Comparison of ENCODE assay signal across 33 cellular contexts in genomic region chr11:12293486-12293885, GRCh38.
"Had no signal": no experiment of that assay in that cellular context is flagged by ENCODE, and none has a peak within 500 bp of the region (broad histone marks: within the 10 kb centered on the region; RNA-seq: fewer than 3 reads in every experiment).

No MANE protein-coding gene starts in this region.

- FAIRE-seq: colon had no signal

- H3K36me3 Mint-ChIP-seq: activated naive CD4-positive, alpha-beta T cell treated with anti-CD3 and anti-CD28 coated beads, Interleukin-2, amount 10 ng/mL, durations not matched to agents 7 days and 5 days; activated naive CD8-positive, alpha-beta T cell treated with anti-CD3 and anti-CD28 coated beads, Interleukin-2, amount 10 ng/mL, durations not matched to agents 7 days and 5 days; brain had no signal

- H3K4me1 ChIP-seq: breast epithelium, gastrocnemius medialis had no signal

- H3K4me3 Mint-ChIP-seq: activated B cell treated with CpG ODN at 0.5 μM for 24 hours; activated CD8-positive, alpha-beta T cell treated with anti-CD3 and anti-CD28 coated beads for 36 hours; activated naive CD4-positive, alpha-beta T cell treated with anti-CD3 and anti-CD28 coated beads, Interleukin-2, amount 10 ng/mL, durations not matched to agents 7 days and 5 days; activated naive CD8-positive, alpha-beta T cell treated with anti-CD3 and anti-CD28 coated beads, Interleukin-2, amount 10 ng/mL, durations not matched to agents 7 days and 5 days; activated T-cell treated with anti-CD3 and anti-CD28 coated beads, Interleukin-2, amount 50 U/mL, for 4 hours; activated T-helper 17 cell treated with anti-CD3 and anti-CD28 coated beads, Interleukin-2, amount 50 U/mL, for 72 hours; brain; central memory CD8-positive, alpha-beta T cell; effector memory CD8-positive, alpha-beta T cell; T-helper 17 cell; T-helper 2 cell treated with Interferon-gamma antibody and Interleukin-4, amounts not matched to agents 5 μg/mL and 100 μg/mL, for 36 hours had no signal

- H3K9me3 ChIP-seq: gastrocnemius medialis had no signal

- H3K27ac Mint-ChIP-seq: activated B cell treated with CpG ODN at 0.5 μM for 24 hours; activated CD8-positive, alpha-beta T cell treated with anti-CD3 and anti-CD28 coated beads for 36 hours; activated naive CD4-positive, alpha-beta T cell treated with anti-CD3 and anti-CD28 coated beads, Interleukin-2, amount 10 ng/mL, durations not matched to agents 7 days and 5 days; activated naive CD4-positive, alpha-beta T cell treated with anti-CD3 and anti-CD28 coated beads, Interleukin-2, amount 50 U/mL, for 72 hours; activated naive CD8-positive, alpha-beta T cell treated with anti-CD3 and anti-CD28 coated beads, Interleukin-2, amount 10 ng/mL, durations not matched to agents 7 days and 5 days; activated T-helper 17 cell treated with anti-CD3 and anti-CD28 coated beads, Interleukin-2, amount 50 U/mL, for 72 hours; brain; effector memory CD8-positive, alpha-beta T cell; T-helper 2 cell treated with Interferon-gamma antibody and Interleukin-4, amounts not matched to agents 5 μg/mL and 100 μg/mL, for 36 hours had no signal

- H3K4me3 ChIP-seq: ascending aorta, breast epithelium, cardiac muscle cell, esophagus muscularis mucosa, gastrocnemius medialis had no signal

- H3K27me3 ChIP-seq: ascending aorta, breast epithelium, cardiac muscle cell, esophagus muscularis mucosa, foreskin keratinocyte, gastrocnemius medialis had no signal

- H3K27ac ChIP-seq: ascending aorta, breast epithelium, cardiac muscle cell, esophagus muscularis mucosa, foreskin keratinocyte, gastrocnemius medialis, WERI-Rb-1 had no signal

- DNase-seq: activated B cell treated with CpG ODN at 0.5 μM for 24 hours; activated CD4-positive, alpha-beta T cell treated with anti-CD3 and anti-CD28 coated beads for 48 hours; activated CD4-positive, alpha-beta T cell treated with anti-CD3 and anti-CD28 coated beads, Interleukin-2, amount 50 U/mL, for 1 hour; activated CD4-positive, alpha-beta T cell treated with anti-CD3 and anti-CD28 coated beads, Interleukin-2, amount 50 U/mL, for 48 hours; activated CD8-positive, alpha-beta memory T cell treated with anti-CD3 and anti-CD28 coated beads for 24 hours; activated CD8-positive, alpha-beta T cell treated with anti-CD3 and anti-CD28 coated beads for 36 hours; activated gamma-delta T cell; activated naive CD4-positive, alpha-beta T cell; activated naive CD4-positive, alpha-beta T cell treated with anti-CD3 and anti-CD28 coated beads, Interleukin-2, amount 10 ng/mL, durations not matched to agents 7 days and 5 days; activated naive CD8-positive, alpha-beta T cell treated with anti-CD3 and anti-CD28 coated beads, Interleukin-2, amount 10 ng/mL, durations not matched to agents 7 days and 5 days; activated T-cell treated with anti-CD3 and anti-CD28 coated beads, Interleukin-2, amount 50 U/mL, for 4 hours; cortex of kidney; dermis blood vessel endothelial cell; effector CD4-positive, alpha-beta T cell; effector memory CD8-positive, alpha-beta T cell; erythroblast; foreskin keratinocyte; gastrocnemius medialis; T-helper 1 cell; T-helper 17 cell; T1000; WERI-Rb-1 had no signal

- ATAC-seq: activated CD4-positive, CD25-positive, alpha-beta regulatory T cell treated with anti-CD3 and anti-CD28 coated beads, Interleukin-2, amount 50 U/mL, for 24 hours; activated CD8-positive, alpha-beta T cell treated with anti-CD3 and anti-CD28 coated beads for 36 hours; activated naive CD4-positive, alpha-beta T cell treated with anti-CD3 and anti-CD28 coated beads, Interleukin-2, amount 50 U/mL, for 72 hours; activated T-cell treated with anti-CD3 and anti-CD28 coated beads, Interleukin-2, amount 50 U/mL, for 4 hours; activated T-helper 17 cell treated with anti-CD3 and anti-CD28 coated beads, Interleukin-2, amount 50 U/mL, for 72 hours; effector memory CD8-positive, alpha-beta T cell; foreskin keratinocyte; gastrocnemius medialis; T-helper 17 cell had no signal

- H3K36me3 ChIP-seq: breast epithelium, cardiac muscle cell, esophagus muscularis mucosa, gastrocnemius medialis, WERI-Rb-1 had no signal

- H3K27me3 Mint-ChIP-seq: activated CD8-positive, alpha-beta T cell treated with anti-CD3 and anti-CD28 coated beads for 36 hours; activated T-helper 17 cell treated with anti-CD3 and anti-CD28 coated beads, Interleukin-2, amount 50 U/mL, for 72 hours; central memory CD8-positive, alpha-beta T cell; effector memory CD8-positive, alpha-beta T cell; T-helper 17 cell had no signal

- H3K9me3 Mint-ChIP-seq: activated naive CD4-positive, alpha-beta T cell treated with anti-CD3 and anti-CD28 coated beads, Interleukin-2, amount 10 ng/mL, durations not matched to agents 7 days and 5 days; activated T-helper 17 cell treated with anti-CD3 and anti-CD28 coated beads, Interleukin-2, amount 50 U/mL, for 72 hours; central memory CD8-positive, alpha-beta T cell; effector memory CD8-positive, alpha-beta T cell had no signal
